1 cellular context compared by ENCODE assay signal in the genomic region with DNA sequence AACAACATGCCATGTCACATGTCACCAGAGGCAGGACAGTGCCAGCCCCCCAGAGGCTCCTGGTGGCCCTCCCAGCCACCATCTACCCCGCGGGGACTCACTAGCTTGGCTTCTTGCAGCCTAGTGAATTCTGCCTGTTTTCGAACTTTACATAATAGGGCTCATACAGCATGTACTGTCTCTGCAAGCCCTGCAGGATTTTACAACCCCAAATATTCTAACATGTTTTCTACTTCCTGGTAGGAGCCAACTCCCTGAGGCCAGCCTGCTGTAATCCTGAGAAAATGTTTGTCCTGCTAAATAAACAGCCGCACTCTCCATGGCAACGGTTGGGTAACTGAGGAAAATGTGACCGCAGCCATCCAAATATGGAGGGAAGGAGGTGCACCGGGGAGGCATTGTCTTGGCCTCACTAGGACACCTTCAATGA.
TF ChIP-seq lines count a peak whose summit lies in the region.

No MANE protein-coding gene starts in this region.

TF ChIP-seq in HepG2, 621 proteins besides CTCF, POLR2A, EP300 and RAD21 (continued from another document and continues in another):
- TF ChIP-seq, protein P1, sequence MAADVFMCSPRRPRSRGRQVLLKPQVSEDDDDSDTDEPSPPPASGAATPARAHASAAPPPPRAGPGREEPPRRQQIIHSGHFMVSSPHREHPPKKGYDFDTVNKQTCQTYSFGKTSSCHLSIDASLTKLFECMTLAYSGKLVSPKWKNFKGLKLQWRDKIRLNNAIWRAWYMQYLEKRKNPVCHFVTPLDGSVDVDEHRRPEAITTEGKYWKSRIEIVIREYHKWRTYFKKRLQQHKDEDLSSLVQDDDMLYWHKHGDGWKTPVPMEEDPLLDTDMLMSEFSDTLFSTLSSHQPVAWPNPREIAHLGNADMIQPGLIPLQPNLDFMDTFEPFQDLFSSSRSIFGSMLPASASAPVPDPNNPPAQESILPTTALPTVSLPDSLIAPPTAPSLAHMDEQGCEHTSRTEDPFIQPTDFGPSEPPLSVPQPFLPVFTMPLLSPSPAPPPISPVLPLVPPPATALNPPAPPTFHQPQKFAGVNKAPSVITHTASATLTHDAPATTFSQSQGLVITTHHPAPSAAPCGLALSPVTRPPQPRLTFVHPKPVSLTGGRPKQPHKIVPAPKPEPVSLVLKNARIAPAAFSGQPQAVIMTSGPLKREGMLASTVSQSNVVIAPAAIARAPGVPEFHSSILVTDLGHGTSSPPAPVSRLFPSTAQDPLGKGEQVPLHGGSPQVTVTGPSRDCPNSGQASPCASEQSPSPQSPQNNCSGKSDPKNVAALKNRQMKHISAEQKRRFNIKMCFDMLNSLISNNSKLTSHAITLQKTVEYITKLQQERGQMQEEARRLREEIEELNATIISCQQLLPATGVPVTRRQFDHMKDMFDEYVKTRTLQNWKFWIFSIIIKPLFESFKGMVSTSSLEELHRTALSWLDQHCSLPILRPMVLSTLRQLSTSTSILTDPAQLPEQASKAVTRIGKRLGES (CRISPR knock-in tag; IDR thresholded peaks at IDR 0.05; ENCODE audit: borderline replicate concordance): no peak
- TF ChIP-seq KDM5B (CRISPR knock-in tag; IDR thresholded peaks at IDR 0.05; ENCODE audit: borderline replicate concordance): peak; percentile 60; the same call in 1 of the 2 replicates
- TF ChIP-seq, protein P2, sequence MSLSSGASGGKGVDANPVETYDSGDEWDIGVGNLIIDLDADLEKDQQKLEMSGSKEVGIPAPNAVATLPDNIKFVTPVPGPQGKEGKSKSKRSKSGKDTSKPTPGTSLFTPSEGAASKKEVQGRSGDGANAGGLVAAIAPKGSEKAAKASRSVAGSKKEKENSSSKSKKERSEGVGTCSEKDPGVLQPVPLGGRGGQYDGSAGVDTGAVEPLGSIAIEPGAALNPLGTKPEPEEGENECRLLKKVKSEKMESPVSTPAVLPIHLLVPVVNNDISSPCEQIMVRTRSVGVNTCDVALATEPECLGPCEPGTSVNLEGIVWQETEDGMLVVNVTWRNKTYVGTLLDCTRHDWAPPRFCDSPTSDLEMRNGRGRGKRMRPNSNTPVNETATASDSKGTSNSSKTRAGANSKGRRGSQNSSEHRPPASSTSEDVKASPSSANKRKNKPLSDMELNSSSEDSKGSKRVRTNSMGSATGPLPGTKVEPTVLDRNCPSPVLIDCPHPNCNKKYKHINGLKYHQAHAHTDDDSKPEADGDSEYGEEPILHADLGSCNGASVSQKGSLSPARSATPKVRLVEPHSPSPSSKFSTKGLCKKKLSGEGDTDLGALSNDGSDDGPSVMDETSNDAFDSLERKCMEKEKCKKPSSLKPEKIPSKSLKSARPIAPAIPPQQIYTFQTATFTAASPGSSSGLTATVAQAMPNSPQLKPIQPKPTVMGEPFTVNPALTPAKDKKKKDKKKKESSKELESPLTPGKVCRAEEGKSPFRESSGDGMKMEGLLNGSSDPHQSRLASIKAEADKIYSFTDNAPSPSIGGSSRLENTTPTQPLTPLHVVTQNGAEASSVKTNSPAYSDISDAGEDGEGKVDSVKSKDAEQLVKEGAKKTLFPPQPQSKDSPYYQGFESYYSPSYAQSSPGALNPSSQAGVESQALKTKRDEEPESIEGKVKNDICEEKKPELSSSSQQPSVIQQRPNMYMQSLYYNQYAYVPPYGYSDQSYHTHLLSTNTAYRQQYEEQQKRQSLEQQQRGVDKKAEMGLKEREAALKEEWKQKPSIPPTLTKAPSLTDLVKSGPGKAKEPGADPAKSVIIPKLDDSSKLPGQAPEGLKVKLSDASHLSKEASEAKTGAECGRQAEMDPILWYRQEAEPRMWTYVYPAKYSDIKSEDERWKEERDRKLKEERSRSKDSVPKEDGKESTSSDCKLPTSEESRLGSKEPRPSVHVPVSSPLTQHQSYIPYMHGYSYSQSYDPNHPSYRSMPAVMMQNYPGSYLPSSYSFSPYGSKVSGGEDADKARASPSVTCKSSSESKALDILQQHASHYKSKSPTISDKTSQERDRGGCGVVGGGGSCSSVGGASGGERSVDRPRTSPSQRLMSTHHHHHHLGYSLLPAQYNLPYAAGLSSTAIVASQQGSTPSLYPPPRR (CRISPR knock-in tag; IDR thresholded peaks at IDR 0.05; ENCODE audit: borderline replicate concordance): 0 out of 2 replicates have a peak, but pooled peaks have one; percentile 25
- no peak for TF ChIP-seq ZNF709 (CRISPR knock-in tag; IDR thresholded peaks at IDR 0.05)
- no peak for TF ChIP-seq IKZF1 (IDR thresholded peaks at IDR 0.05)
- no peak for TF ChIP-seq BRCA1 (CRISPR knock-in tag; IDR thresholded peaks at IDR 0.05)
- TF ChIP-seq, protein P3, sequence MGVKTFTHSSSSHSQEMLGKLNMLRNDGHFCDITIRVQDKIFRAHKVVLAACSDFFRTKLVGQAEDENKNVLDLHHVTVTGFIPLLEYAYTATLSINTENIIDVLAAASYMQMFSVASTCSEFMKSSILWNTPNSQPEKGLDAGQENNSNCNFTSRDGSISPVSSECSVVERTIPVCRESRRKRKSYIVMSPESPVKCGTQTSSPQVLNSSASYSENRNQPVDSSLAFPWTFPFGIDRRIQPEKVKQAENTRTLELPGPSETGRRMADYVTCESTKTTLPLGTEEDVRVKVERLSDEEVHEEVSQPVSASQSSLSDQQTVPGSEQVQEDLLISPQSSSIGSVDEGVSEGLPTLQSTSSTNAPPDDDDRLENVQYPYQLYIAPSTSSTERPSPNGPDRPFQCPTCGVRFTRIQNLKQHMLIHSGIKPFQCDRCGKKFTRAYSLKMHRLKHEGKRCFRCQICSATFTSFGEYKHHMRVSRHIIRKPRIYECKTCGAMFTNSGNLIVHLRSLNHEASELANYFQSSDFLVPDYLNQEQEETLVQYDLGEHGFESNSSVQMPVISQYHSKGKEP (CRISPR knock-in tag; IDR thresholded peaks at IDR 0.05): no peak
- no peak for TF ChIP-seq SRSF1 (optimal IDR thresholded peaks at IDR 0.05; ENCODE audit: low read depth, low read length)
- TF ChIP-seq ADNP (CRISPR knock-in tag; IDR thresholded peaks at IDR 0.05): no peak
- no peak for TF ChIP-seq HIVEP1 (CRISPR knock-in tag; IDR thresholded peaks at IDR 0.05)
- TF ChIP-seq ZNF329 (CRISPR knock-in tag; IDR thresholded peaks at IDR 0.05; ENCODE audit: low read depth): no peak
- no peak for TF ChIP-seq ZNF17 (CRISPR knock-in tag; IDR thresholded peaks at IDR 0.05)
- no peak for TF ChIP-seq THYN1 (CRISPR knock-in tag; IDR thresholded peaks at IDR 0.05; ENCODE audit: borderline replicate concordance, low read depth)
- peak; percentile 4; the same call in 1 of the 2 replicates for TF ChIP-seq ZNF350 (CRISPR knock-in tag; IDR thresholded peaks at IDR 0.05; ENCODE audit: borderline replicate concordance, low read depth)
- peak; percentile 37; the same call in 1 of the 2 replicates for TF ChIP-seq ZNF143 (CRISPR knock-in tag; IDR thresholded peaks at IDR 0.05)
- 0 out of 2 replicates have a peak, but pooled peaks have one; percentile 32 for TF ChIP-seq TOPORS (CRISPR knock-in tag; IDR thresholded peaks at IDR 0.05)
- TF ChIP-seq MXI1 (IDR thresholded peaks at IDR 0.05; ENCODE audit: borderline replicate concordance, low read depth, low read length): peak; percentile 95; the same call in 2 of the 3 replicates
- TF ChIP-seq ZC3H4 (CRISPR knock-in tag; IDR thresholded peaks at IDR 0.05; ENCODE audit: borderline replicate concordance): no peak
- TF ChIP-seq NR3C1 (CRISPR knock-in tag; IDR thresholded peaks at IDR 0.05): no peak
- no peak for TF ChIP-seq NFIB (CRISPR knock-in tag; IDR thresholded peaks at IDR 0.05; ENCODE audit: borderline replicate concordance)
- TF ChIP-seq SKI (IDR thresholded peaks at IDR 0.05; ENCODE audit: partially characterized antibody): peak; percentile 65
- no peak for TF ChIP-seq AGO1 (IDR thresholded peaks at IDR 0.05; ENCODE audit: low read depth, low read length, poor library complexity, severe bottlenecking)
- TF ChIP-seq, protein P4, sequence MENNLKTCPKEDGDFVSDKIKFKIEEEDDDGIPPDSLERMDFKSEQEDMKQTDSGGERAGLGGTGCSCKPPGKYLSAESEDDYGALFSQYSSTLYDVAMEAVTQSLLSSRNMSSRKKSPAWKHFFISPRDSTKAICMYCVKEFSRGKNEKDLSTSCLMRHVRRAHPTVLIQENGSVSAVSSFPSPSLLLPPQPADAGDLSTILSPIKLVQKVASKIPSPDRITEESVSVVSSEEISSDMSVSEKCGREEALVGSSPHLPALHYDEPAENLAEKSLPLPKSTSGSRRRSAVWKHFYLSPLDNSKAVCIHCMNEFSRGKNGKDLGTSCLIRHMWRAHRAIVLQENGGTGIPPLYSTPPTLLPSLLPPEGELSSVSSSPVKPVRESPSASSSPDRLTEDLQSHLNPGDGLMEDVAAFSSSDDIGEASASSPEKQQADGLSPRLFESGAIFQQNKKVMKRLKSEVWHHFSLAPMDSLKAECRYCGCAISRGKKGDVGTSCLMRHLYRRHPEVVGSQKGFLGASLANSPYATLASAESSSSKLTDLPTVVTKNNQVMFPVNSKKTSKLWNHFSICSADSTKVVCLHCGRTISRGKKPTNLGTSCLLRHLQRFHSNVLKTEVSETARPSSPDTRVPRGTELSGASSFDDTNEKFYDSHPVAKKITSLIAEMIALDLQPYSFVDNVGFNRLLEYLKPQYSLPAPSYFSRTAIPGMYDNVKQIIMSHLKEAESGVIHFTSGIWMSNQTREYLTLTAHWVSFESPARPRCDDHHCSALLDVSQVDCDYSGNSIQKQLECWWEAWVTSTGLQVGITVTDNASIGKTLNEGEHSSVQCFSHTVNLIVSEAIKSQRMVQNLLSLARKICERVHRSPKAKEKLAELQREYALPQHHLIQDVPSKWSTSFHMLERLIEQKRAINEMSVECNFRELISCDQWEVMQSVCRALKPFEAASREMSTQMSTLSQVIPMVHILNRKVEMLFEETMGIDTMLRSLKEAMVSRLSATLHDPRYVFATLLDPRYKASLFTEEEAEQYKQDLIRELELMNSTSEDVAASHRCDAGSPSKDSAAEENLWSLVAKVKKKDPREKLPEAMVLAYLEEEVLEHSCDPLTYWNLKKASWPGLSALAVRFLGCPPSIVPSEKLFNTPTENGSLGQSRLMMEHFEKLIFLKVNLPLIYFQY (CRISPR knock-in tag; IDR thresholded peaks at IDR 0.05; ENCODE audit: borderline replicate concordance): no peak
- TF ChIP-seq HNRNPUL1 (IDR thresholded peaks at IDR 0.05; ENCODE audit: low read depth, low read length): no peak
- no peak for TF ChIP-seq SCMH1 (CRISPR knock-in tag; IDR thresholded peaks at IDR 0.05; ENCODE audit: borderline replicate concordance)
- TF ChIP-seq, protein P5, sequence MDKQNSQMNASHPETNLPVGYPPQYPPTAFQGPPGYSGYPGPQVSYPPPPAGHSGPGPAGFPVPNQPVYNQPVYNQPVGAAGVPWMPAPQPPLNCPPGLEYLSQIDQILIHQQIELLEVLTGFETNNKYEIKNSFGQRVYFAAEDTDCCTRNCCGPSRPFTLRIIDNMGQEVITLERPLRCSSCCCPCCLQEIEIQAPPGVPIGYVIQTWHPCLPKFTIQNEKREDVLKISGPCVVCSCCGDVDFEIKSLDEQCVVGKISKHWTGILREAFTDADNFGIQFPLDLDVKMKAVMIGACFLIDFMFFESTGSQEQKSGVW (CRISPR knock-in tag; IDR thresholded peaks at IDR 0.05; ENCODE audit: borderline replicate concordance): no peak
- TF ChIP-seq, protein P6, sequence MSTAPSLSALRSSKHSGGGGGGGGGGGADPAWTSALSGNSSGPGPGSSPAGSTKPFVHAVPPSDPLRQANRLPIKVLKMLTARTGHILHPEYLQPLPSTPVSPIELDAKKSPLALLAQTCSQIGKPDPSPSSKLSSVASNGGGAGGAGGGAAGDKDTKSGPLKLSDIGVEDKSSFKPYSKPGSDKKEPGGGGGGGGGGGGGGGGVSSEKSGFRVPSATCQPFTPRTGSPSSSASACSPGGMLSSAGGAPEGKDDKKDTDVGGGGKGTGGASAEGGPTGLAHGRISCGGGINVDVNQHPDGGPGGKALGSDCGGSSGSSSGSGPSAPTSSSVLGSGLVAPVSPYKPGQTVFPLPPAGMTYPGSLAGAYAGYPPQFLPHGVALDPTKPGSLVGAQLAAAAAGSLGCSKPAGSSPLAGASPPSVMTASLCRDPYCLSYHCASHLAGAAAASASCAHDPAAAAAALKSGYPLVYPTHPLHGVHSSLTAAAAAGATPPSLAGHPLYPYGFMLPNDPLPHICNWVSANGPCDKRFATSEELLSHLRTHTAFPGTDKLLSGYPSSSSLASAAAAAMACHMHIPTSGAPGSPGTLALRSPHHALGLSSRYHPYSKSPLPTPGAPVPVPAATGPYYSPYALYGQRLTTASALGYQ (CRISPR knock-in tag; IDR thresholded peaks at IDR 0.05): 0 out of 2 replicates have a peak, but pooled peaks have one; percentile 53
- peak; percentile 65; the same call in 1 of the 2 replicates for TF ChIP-seq ZBTB21 (CRISPR knock-in tag; IDR thresholded peaks at IDR 0.05)
- TF ChIP-seq, protein P7, sequence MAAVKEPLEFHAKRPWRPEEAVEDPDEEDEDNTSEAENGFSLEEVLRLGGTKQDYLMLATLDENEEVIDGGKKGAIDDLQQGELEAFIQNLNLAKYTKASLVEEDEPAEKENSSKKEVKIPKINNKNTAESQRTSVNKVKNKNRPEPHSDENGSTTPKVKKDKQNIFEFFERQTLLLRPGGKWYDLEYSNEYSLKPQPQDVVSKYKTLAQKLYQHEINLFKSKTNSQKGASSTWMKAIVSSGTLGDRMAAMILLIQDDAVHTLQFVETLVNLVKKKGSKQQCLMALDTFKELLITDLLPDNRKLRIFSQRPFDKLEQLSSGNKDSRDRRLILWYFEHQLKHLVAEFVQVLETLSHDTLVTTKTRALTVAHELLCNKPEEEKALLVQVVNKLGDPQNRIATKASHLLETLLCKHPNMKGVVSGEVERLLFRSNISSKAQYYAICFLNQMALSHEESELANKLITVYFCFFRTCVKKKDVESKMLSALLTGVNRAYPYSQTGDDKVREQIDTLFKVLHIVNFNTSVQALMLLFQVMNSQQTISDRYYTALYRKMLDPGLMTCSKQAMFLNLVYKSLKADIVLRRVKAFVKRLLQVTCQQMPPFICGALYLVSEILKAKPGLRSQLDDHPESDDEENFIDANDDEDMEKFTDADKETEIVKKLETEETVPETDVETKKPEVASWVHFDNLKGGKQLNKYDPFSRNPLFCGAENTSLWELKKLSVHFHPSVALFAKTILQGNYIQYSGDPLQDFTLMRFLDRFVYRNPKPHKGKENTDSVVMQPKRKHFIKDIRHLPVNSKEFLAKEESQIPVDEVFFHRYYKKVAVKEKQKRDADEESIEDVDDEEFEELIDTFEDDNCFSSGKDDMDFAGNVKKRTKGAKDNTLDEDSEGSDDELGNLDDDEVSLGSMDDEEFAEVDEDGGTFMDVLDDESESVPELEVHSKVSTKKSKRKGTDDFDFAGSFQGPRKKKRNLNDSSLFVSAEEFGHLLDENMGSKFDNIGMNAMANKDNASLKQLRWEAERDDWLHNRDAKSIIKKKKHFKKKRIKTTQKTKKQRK (IDR thresholded peaks at IDR 0.05; ENCODE audit: low read length): no peak
- no peak; the same call in 1 of the 2 replicates for TF ChIP-seq PHF8 (CRISPR knock-in tag; IDR thresholded peaks at IDR 0.05)
- TF ChIP-seq ZNF598 (CRISPR knock-in tag; IDR thresholded peaks at IDR 0.05; ENCODE audit: borderline replicate concordance): no peak
